In genomic region chr10:43322769-43323168, GRCh38 we compare ENCODE assay signal across 1 cellular context.
TF ChIP-seq lines count a peak whose summit lies in the region.

No MANE protein-coding gene starts in this region.

TF ChIP-seq in GM12878, 131 proteins besides CTCF, POLR2A, EP300 and RAD21 (continued from another document):
- TF ChIP-seq MTA3 (IDR thresholded peaks at IDR 0.05; ENCODE audit: borderline replicate concordance, low read length) (no peak), BMI1 (IDR thresholded peaks at IDR 0.05; ENCODE audit: borderline replicate concordance) (0 out of 2 replicates have a peak, but pooled peaks have one; percentile 33), YY1 (IDR thresholded peaks at IDR 0.05; ENCODE audit: low read depth, low read length) (no peak)
TF ChIP-seq in GM12878: peak in this region for 1.
